12 cellular contexts compared by ENCODE assay signal in genomic region chr14:95784137-95784536, GRCh38.
DNase-seq lines count a peak whose midpoint lies in the region; ATAC-seq and TF ChIP-seq lines count a peak whose summit lies in the region.
"Had no signal": no experiment of that assay in that cellular context is flagged by ENCODE, and none has a peak within 500 bp of the region (broad histone marks: within the 10 kb centered on the region; RNA-seq: fewer than 3 reads in every experiment).

No MANE protein-coding gene starts in this region.

- H3K4me3 ChIP-seq in astrocyte of the spinal cord (ENCODE audit: low read depth, low read length) = no peak overlapping the region
- H3K4me3 ChIP-seq: Peyer's patch, upper lobe of left lung had no signal

- H3K4me1 Mint-ChIP-seq in effector memory CD8-positive, alpha-beta T cell (ENCODE audit: low read depth in 2 of 2) = no peaks in the 10 kb centered on the region
- H3K4me1 Mint-ChIP-seq: H9 had no signal

- H3K27me3 Mint-ChIP-seq in effector memory CD8-positive, alpha-beta T cell = peaks cover 6 to 51% of the 10 kb centered on the region in 2 donors

- no peak overlapping the region for H3K4me3 Mint-ChIP-seq in effector memory CD8-positive, alpha-beta T cell
- H3K4me3 Mint-ChIP-seq: H9 had no signal

- no peak overlapping the region for H3K27ac Mint-ChIP-seq in effector memory CD8-positive, alpha-beta T cell
- H3K27ac Mint-ChIP-seq: H9 had no signal

- no peak for TF ChIP-seq RAD21 in Ishikawa (IDR thresholded peaks at IDR 0.05; ENCODE audit: low read depth)

- in situ Hi-C loops in astrocyte of the spinal cord (cut with HindIII; ENCODE audit: low sequenced_read_pairs) = no loop called here

- TF ChIP-seq EP300 in Ishikawa (IDR thresholded peaks at IDR 0.05; ENCODE audit: borderline replicate concordance) = no peak

- ATAC-seq in HG03432 (IDR thresholded peaks at IDR 0.05; ENCODE audit: unreplicated experiment) = no peak
- ATAC-seq in effector memory CD8-positive, alpha-beta T cell (replicated peaks) = no peak

- no peak for TF ChIP-seq CTCF in astrocyte of the spinal cord (IDR thresholded peaks at IDR 0.05; ENCODE audit: low read depth, low read length)

- DNase-seq in GM03348 (ENCODE audit: low spot score) = peak; percentile 47
- peak; percentile 18 for DNase-seq in astrocyte of the spinal cord (ENCODE audit: low read depth, low spot score)
- DNase-seq in left kidney (ENCODE audit: low read depth, low spot score) = peak; percentile 84
- DNase-seq in NCI-H526 treated with DMSO at 0.1 percent for 48 hours (lab: John Stamatoyannopoulos, UW) = no peak
- no peak for DNase-seq in central memory CD4-positive, alpha-beta T cell
- DNase-seq in effector memory CD8-positive, alpha-beta T cell = no peak
- DNase-seq: activated T-cell treated with anti-CD3 and anti-CD28 coated beads, Interleukin-2, amount 50 U/mL, for 48 hours; H9; Peyer's patch; upper lobe of left lung had no signal

- no peaks in the 10 kb centered on the region for H3K36me3 Mint-ChIP-seq in effector memory CD8-positive, alpha-beta T cell (ENCODE audit: insufficient read depth)

- no peaks in the 10 kb centered on the region for H3K9me3 Mint-ChIP-seq in effector memory CD8-positive, alpha-beta T cell
- H3K9me3 Mint-ChIP-seq: H9 had no signal

TF ChIP-seq in Ishikawa, 13 proteins besides CTCF, POLR2A, EP300 and RAD21:
- TF ChIP-seq TCF12 (IDR thresholded peaks at IDR 0.05; ENCODE audit: low read depth) = no peak
- TF ChIP-seq REST (IDR thresholded peaks at IDR 0.05; ENCODE audit: low read depth) = peak; percentile 89

Comparison
In these comparisons a context has a peak if more than half of its experiments do, and no peak if none do; other contexts are left out.
1. DNase-seq: peak in GM03348 (single experiment), astrocyte of the spinal cord (single experiment) and left kidney (single experiment); none in NCI-H526 treated with DMSO at 0.1 percent for 48 hours (single experiment), central memory CD4-positive, alpha-beta T cell (single experiment) and effector memory CD8-positive, alpha-beta T cell (0 of 3).